ENCODE assay signal across 20 cellular contexts in the genomic region with DNA sequence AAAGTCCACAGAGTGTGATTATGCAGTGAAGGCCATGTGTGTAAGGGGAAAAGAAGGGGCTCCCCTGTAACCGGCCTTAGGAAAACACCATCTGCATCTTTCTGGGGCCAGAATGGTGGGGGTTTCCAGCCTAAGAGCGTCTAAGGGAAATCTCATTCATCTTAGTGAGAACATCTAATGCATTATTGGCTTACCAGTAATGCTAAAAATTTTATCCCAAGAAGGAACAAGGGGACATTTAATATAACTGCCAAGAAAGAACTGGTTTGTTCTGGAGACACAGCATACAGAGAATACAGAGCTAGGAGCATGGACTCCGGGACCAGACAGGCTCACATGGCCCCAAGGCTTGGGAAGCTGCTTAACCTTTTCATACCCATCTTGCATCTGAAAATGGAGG. TPM values are rescaled to one million over a fixed set of nuclear protein-coding genes. Genes with fewer than 3 reads are reported as not detected.
DNase-seq lines count a peak whose midpoint lies in the region; FAIRE-seq and TF ChIP-seq lines count a peak whose summit lies in the region.
"Had no signal": no experiment of that assay in that cellular context is flagged by ENCODE, and none has a peak within 500 bp of the region (broad histone marks: within the 10 kb centered on the region; RNA-seq: fewer than 3 reads in every experiment).

No MANE protein-coding gene starts in this region.

- H3K9ac ChIP-seq in H1 (replicated peaks in 1 of 4; ENCODE audit: extremely low read depth in 1 of 4, low read depth in 3 of 4, low read length in 3 of 4) (no peak overlapping the region), mesendoderm (ENCODE audit: low read length) (no peak overlapping the region)
- H3K9ac ChIP-seq: GM23248 had no signal

- no peak overlapping the region for H3K4ac ChIP-seq in H1 (replicated peaks; ENCODE audit: insufficient read length, low read depth, low read length)
- no peak overlapping the region for H3K4ac ChIP-seq in mesendoderm (ENCODE audit: low read depth, low read length)

- CTCF ChIA-PET in H1 (lab: Charles Lee; ENCODE audit: partially characterized antibody) = interaction anchor here (0.6 to 1.2 kb wide), 2 partner anchors 17 to 1204 kb away, joined by 3 to 4 read pairs; no protein-coding TSS in a partner anchor

- peak; percentile 20 for DNase-seq in NCI-H82 (lab: John Stamatoyannopoulos, UW)
- no peak for DNase-seq in NCI-H82 treated with DMSO at 0.1 percent for 48 hours (lab: John Stamatoyannopoulos, UW; ENCODE audit: unreplicated experiment)
- DNase-seq in H1 (ENCODE audit: low read depth in 1 of 2, low spot score in 2 of 2) = no peak
- DNase-seq in medulla oblongata (ENCODE audit: extremely low spot score) = peak; percentile 53
- DNase-seq in activated CD4-positive, CD25-positive, alpha-beta regulatory T cell treated with anti-CD3 and anti-CD28 coated beads, Interleukin-2, amount 50 U/mL, for 72 hours = no peak
- no peak for DNase-seq in T-helper 2 cell
- DNase-seq in mesendoderm = no peak
- DNase-seq: C1 segment of cervical spinal cord; Calu3; CD4-positive, alpha-beta memory T cell; COR-L47; DMS79; EL; GDM1; GM23248; H9 had no signal

- H3K4me1 ChIP-seq in H1 (replicated peaks in 1 of 4; ENCODE audit: control insufficient read depth in 3 of 4, insufficient read depth in 4 of 4, low read length in 3 of 4) (no peaks in the 10 kb centered on the region), mesendoderm (ENCODE audit: control insufficient read depth, low read depth, low read length) (peaks cover 1% of the 10 kb centered on the region)

- no peak for FAIRE-seq in H1 (lab: Jason Lieb, UNC)
- FAIRE-seq: GM12878, GM19239 had no signal

- no peak overlapping the region for H2BK15ac ChIP-seq in H1 (ENCODE audit: low read length)
- no peak overlapping the region for H2BK15ac ChIP-seq in mesendoderm (replicated peaks; ENCODE audit: low read depth)

- H3K79me1 ChIP-seq in H1 (ENCODE audit: low read depth, low read length) = no peaks in the 10 kb centered on the region
- no peaks in the 10 kb centered on the region for H3K79me1 ChIP-seq in mesendoderm (ENCODE audit: low read length)

- H3K27me3 ChIP-seq in H1 (replicated peaks in 1 of 4; ENCODE audit: control insufficient read depth in 3 of 4, extremely low read depth in 1 of 4, insufficient read depth in 3 of 4, low read length in 3 of 4) (no peaks in the 10 kb centered on the region), mesendoderm (ENCODE audit: insufficient read depth, low read length, poor library complexity) (no peaks in the 10 kb centered on the region)

- H3K4me3 ChIP-seq in H1 (ENCODE audit: extremely low read depth in 1 of 4, insufficient read depth in 2 of 4, low read depth in 3 of 4, low read length in 4 of 4) (no peak overlapping the region), mesendoderm (ENCODE audit: low read length) (no peak overlapping the region)
- H3K4me3 ChIP-seq: GM12878, GM23248 had no signal

- H2BK120ac ChIP-seq in H1 (replicated peaks; ENCODE audit: low read depth, low read length) = no peak overlapping the region
- no peak overlapping the region for H2BK120ac ChIP-seq in mesendoderm (ENCODE audit: low read depth, low read length)

- H4K20me1 ChIP-seq in H1 (replicated peaks in 1 of 2; ENCODE audit: control insufficient read depth in 1 of 2, insufficient read depth in 2 of 2, low read length in 2 of 2) = no peaks in the 10 kb centered on the region

- no peak overlapping the region for H3K56ac ChIP-seq in H1 (replicated peaks; ENCODE audit: insufficient read length, low read depth, low read length)
- no peak overlapping the region for H3K56ac ChIP-seq in mesendoderm (ENCODE audit: low read length)

- H3K9me3 ChIP-seq in H1 (ENCODE audit: insufficient read depth in 2 of 2, low read depth in 1 of 2, low read length in 1 of 2) = no peaks in the 10 kb centered on the region

- H3K4me2 ChIP-seq in H1 (ENCODE audit: insufficient read depth in 1 of 2, low read depth in 2 of 2, low read length in 2 of 2) (no peak overlapping the region), mesendoderm (ENCODE audit: low read length) (no peak overlapping the region)

- H3K14ac ChIP-seq in H1 (ENCODE audit: insufficient read length) = no peak overlapping the region

- TF ChIP-seq POLR2A in H1 (IDR thresholded peaks at IDR 0.05; ENCODE audit: control extremely low read depth in 1 of 2, low read depth in 2 of 2, low read length in 2 of 2) = no peak

- H4K5ac ChIP-seq in H1 (ENCODE audit: insufficient read length, low read depth, low read length) = no peak overlapping the region
- no peak overlapping the region for H4K5ac ChIP-seq in mesendoderm (ENCODE audit: low read length)

- H3K23me2 ChIP-seq in H1 (ENCODE audit: low read depth, low read length) = no peaks in the 10 kb centered on the region

- no peak for TF ChIP-seq CTCF in H1 (IDR thresholded peaks at IDR 0.05; ENCODE audit: control extremely low read depth in 1 of 3, insufficient read depth in 1 of 3, low read depth in 1 of 3, low read length in 3 of 3)

- H2AFZ ChIP-seq in H1 (ENCODE audit: low read length) = 0 out of 2 replicates have a peak overlapping the region, but pooled peaks have one; percentile 1
- H2AFZ ChIP-seq: GM23248 had no signal

- no peak overlapping the region for H2AK5ac ChIP-seq in H1 (ENCODE audit: low read depth, low read length)
- no peak overlapping the region for H2AK5ac ChIP-seq in mesendoderm (ENCODE audit: low read length)

- H3K18ac ChIP-seq in H1 (ENCODE audit: extremely low read depth, low read length) (no peak overlapping the region), mesendoderm (ENCODE audit: low read length) (no peak overlapping the region)

- H3K36me3 ChIP-seq in H1 (ENCODE audit: control insufficient read depth in 2 of 4, insufficient read depth in 4 of 4, low read length in 3 of 4) (no peaks in the 10 kb centered on the region), mesendoderm (ENCODE audit: control insufficient read depth, insufficient read depth, low read length) (no peaks in the 10 kb centered on the region)

- POLR2A ChIA-PET in H1 (lab: Charles Lee; ENCODE audit: partially characterized antibody) = no interaction called here

- no peaks in the 10 kb centered on the region for H3K79me2 ChIP-seq in H1 (ENCODE audit: control insufficient read depth in 1 of 2, insufficient read depth in 2 of 2, low read length in 2 of 2)
- no peaks in the 10 kb centered on the region for H3K79me2 ChIP-seq in mesendoderm (ENCODE audit: control insufficient read depth, insufficient read depth, low read length)

- no peak overlapping the region for H4K8ac ChIP-seq in H1 (ENCODE audit: extremely low read depth, insufficient read depth, low read length)
- no peak overlapping the region for H4K8ac ChIP-seq in mesendoderm (ENCODE audit: low read depth, low read length)

- TF ChIP-seq EP300 in H1 (IDR thresholded peaks at IDR 0.05; ENCODE audit: borderline replicate concordance in 1 of 2, low read depth in 2 of 2, low read length in 2 of 2) = no peak

- 93% methylated on average over 3 of the region's 3 CpGs; no CpG with 5 or more reads in 1 of the 2 experiments for WGBS in H1 (ENCODE audit: extremely low coverage in 1 of 2, insufficient coverage in 1 of 2, insufficient read length in 1 of 2, insufficient replicate concordance in 2 of 2, low coverage in 1 of 2, low lambda C conversion rate in 2 of 2, missing lambda C conversion rate in 1 of 2), 2 experiments
- no CpG with 5 or more reads among the region's 3 CpGs for WGBS in mesendoderm (ENCODE audit: extremely low coverage, insufficient coverage, low lambda C conversion rate)

- H3K27ac ChIP-seq in H1 (ENCODE audit: low read depth, low read length) = no peak overlapping the region
- H3K27ac ChIP-seq in mesendoderm (ENCODE audit: low read depth, low read length) = no peak overlapping the region
- H3K27ac ChIP-seq: GM23248 had no signal

- H3K23ac ChIP-seq in H1 (ENCODE audit: insufficient read length) (no peak overlapping the region), mesendoderm (ENCODE audit: low read length) (no peak overlapping the region)

- no peak overlapping the region for H4K91ac ChIP-seq in H1 (replicated peaks; ENCODE audit: insufficient read length, low read length)

- H2BK5ac ChIP-seq in H1 (ENCODE audit: low read depth, low read length) (no peak overlapping the region), mesendoderm (ENCODE audit: low read length) (no peak overlapping the region)

- H2BK20ac ChIP-seq in H1 (ENCODE audit: low read length) = no peak overlapping the region

- H2BK12ac ChIP-seq in H1 (ENCODE audit: low read depth, low read length) = no peak overlapping the region

- TF ChIP-seq RAD21 in H1 (IDR thresholded peaks at IDR 0.05 in 1 of 2, conservative IDR thresholded peaks at IDR 0.05 in 1 of 2; ENCODE audit: low read depth in 2 of 2, low read length in 2 of 2) = no peak

TF ChIP-seq in H1, 55 proteins besides CTCF, POLR2A, EP300 and RAD21 (continues in another document):
- TF ChIP-seq CEBPB (IDR thresholded peaks at IDR 0.05; ENCODE audit: low read depth, low read length) = no peak
- TF ChIP-seq BACH1 (IDR thresholded peaks at IDR 0.05; ENCODE audit: low read length) = no peak
- no peak for TF ChIP-seq ATF2 (IDR thresholded peaks at IDR 0.05; ENCODE audit: low read length)
- TF ChIP-seq CBX8 (IDR thresholded peaks at IDR 0.05; ENCODE audit: borderline replicate concordance, low read depth, low read length) = no peak
- TF ChIP-seq SUZ12 (IDR thresholded peaks at IDR 0.05; ENCODE audit: low read length) = no peak
- no peak for TF ChIP-seq BRCA1 (IDR thresholded peaks at IDR 0.05; ENCODE audit: low read depth, low read length)

RNA-seq across cellular contexts. Expression of gene DSCAM, which starts 58.3 kb away (rescaled TPM):
- total RNA-seq in H1 (2021; fragmentation: NEBNext Ultra II Directional; extraction: Animal tissue kit (Norgen Biotek cat#: 25700)) = 0.15 and 0.17 TPM in 2 replicates
- 0.02 and 0.08 TPM in 2 replicates for polyA plus RNA-seq in H1 (2011; rRNA removed)
- 0.04 TPM for polyA plus RNA-seq in H1 (2011; cell fraction: cytosol; rRNA removed)
- 0.09 TPM for polyA plus RNA-seq in H1 (2011; cell fraction: nucleus; rRNA removed)
- polyA plus RNA-seq in H1 (2012, experiment 1 of 2) = 0.04 to 0.08 TPM (median 0.05 TPM) in 3 of 4 replicates, not detected in the other
- not detected for polyA plus RNA-seq in H1 (2012, experiment 2 of 2)
- polyA plus RNA-seq in H1 (2013, experiment 1 of 2) = 0.10 TPM
- 0.11 TPM for polyA plus RNA-seq in H1 (2013, experiment 2 of 2)
- 0.15 and 0.22 TPM in 2 replicates for polyA minus RNA-seq in H1 (2011; rRNA and poly(A)+ RNA removed)
- not detected for polyA minus RNA-seq in H1 (2011; cell fraction: cytosol; rRNA and poly(A)+ RNA removed)
- polyA minus RNA-seq in H1 (2011; cell fraction: nucleus; rRNA and poly(A)+ RNA removed) = 0.50 TPM
- 0.07 TPM for polyA plus RNA-seq in mesendoderm (2013, experiment 1 of 2)
- polyA plus RNA-seq in mesendoderm (2013, experiment 2 of 2) = 0.07 TPM
- total RNA-seq: A172; A673; Calu3; CD4-positive, alpha-beta memory T cell; GM12878; GM23248 had no signal
- polyA plus RNA-seq: CD4-positive, alpha-beta memory T cell; GM12878; GM23248 had no signal

Comparison
In these comparisons a context has a peak if more than half of its experiments do, and no peak if none do; other contexts are left out.
1. DNase-seq: peak in NCI-H82 (single experiment) and medulla oblongata (single experiment); none in NCI-H82 treated with DMSO at 0.1 percent for 48 hours (single experiment), H1 (0 of 2), activated CD4-positive, CD25-positive, alpha-beta regulatory T cell treated with anti-CD3 and anti-CD28 coated beads, Interleukin-2, amount 50 U/mL, for 72 hours (single experiment), T-helper 2 cell (0 of 5) and mesendoderm (single experiment).